1 cellular context compared by ENCODE assay signal in the genomic region with DNA sequence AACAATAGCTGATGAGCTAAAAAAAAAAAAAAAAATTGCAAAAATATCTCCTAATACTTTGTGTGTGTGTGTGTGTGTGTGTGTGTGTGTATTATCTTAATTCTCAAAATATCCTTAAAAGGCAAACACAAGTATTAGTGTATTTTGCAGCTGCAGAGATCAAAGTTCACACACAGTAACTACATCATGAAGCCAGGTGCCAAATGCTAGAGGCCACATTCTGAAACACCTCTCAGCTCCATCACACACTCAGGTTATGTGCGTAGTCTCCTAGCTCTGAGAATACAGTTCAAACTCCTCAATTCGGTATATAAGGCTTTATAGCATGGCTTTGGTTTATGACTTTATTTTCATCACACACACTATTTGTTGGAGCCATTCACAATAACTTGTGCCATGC.
TF ChIP-seq lines count a peak whose summit lies in the region.

No MANE protein-coding gene starts in this region.

TF ChIP-seq in liver, 16 proteins besides CTCF, POLR2A, EP300 and RAD21 (continued from another document):
- TF ChIP-seq, protein P1, sequence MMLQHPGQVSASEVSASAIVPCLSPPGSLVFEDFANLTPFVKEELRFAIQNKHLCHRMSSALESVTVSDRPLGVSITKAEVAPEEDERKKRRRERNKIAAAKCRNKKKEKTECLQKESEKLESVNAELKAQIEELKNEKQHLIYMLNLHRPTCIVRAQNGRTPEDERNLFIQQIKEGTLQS (IDR thresholded peaks at IDR 0.05), result no peak
- peak; percentile 30 for TF ChIP-seq YY1 (IDR thresholded peaks at IDR 0.05)
TF ChIP-seq in liver: peak in this region for 7.
